ENCODE assay signal across 28 cellular contexts in genomic region chr15:56616551-56616950, GRCh38.
"Had no signal": no experiment of that assay in that cellular context is flagged by ENCODE, and none has a peak within 500 bp of the region (broad histone marks: within the 10 kb centered on the region; RNA-seq: fewer than 3 reads in every experiment).

No MANE protein-coding gene starts in this region.

- DNase-seq: activated CD4-positive, alpha-beta memory T cell treated with anti-CD3 and anti-CD28 coated beads for 36 hours; activated CD4-positive, alpha-beta T cell treated with anti-CD3 and anti-CD28 coated beads, Interleukin-2, amount 10 ng/mL, durations not matched to agents 24 days and 14 days; activated CD4-positive, CD25-positive, alpha-beta regulatory T cell treated with anti-CD3 and anti-CD28 coated beads, Interleukin-2, amount 50 U/mL, for 72 hours; activated CD8-positive, alpha-beta memory T cell treated with anti-CD3 and anti-CD28 coated beads, Interleukin-2, amount 50 U/mL, for 4 hours; activated effector memory CD4-positive, alpha-beta T cell treated with anti-CD3 and anti-CD28 coated beads, Interleukin-2, amount 50 U/mL, for 16 hours; activated naive CD4-positive, alpha-beta T cell treated with anti-CD3 and anti-CD28 coated beads for 36 hours; activated naive CD8-positive, alpha-beta T cell treated with anti-CD3 and anti-CD28 coated beads for 36 hours; activated T-cell treated with anti-CD3 and anti-CD28 coated beads, Interleukin-2, amount 50 U/mL, for 1 hour; adrenal gland; aorta; dorsolateral prefrontal cortex; effector memory CD4-positive, alpha-beta T cell; gastrocnemius medialis; hippocampal formation; left cardiac atrium; left ventricle myocardium superior; mucosa of descending colon; retina; stimulated activated CD4-positive, alpha-beta T cell treated with anti-CD3 and anti-CD28 coated beads, Interleukin-12 subunit alpha, Interleukin-12 subunit beta, amount 100 ng/mL, for 4 hours; stimulated activated CD4-positive, alpha-beta T cell treated with anti-CD3 and anti-CD28 coated beads, Interleukin-4, amount 100 ng/mL, for 1 hour; uterus had no signal

- H3K36me3 ChIP-seq: adrenal gland, gastrocnemius medialis, ovary, thoracic aorta, uterus had no signal

- H3K27me3 ChIP-seq: adrenal gland, dorsolateral prefrontal cortex, gastrocnemius medialis, ovary, uterus had no signal

- H3K4me3 ChIP-seq: adrenal gland, coronary artery, dorsolateral prefrontal cortex, gastrocnemius medialis, mucosa of descending colon, ovary, skin epidermis, thoracic aorta, uterus had no signal

- ATAC-seq: gastrocnemius medialis; left cardiac atrium; left ventricle myocardium superior; mucosa of descending colon; natural killer cell treated with Interleukin-12 subunit alpha and Interleukin-12 subunit beta and Interleukin-15 and Interleukin-18, amount 100 ng/mL, for 72 hours; sciatic nerve had no signal

- H3K4me1 ChIP-seq: adrenal gland, gastrocnemius medialis, uterus had no signal

- H3K9me3 ChIP-seq: adrenal gland, gastrocnemius medialis, mucosa of descending colon, ovary, thoracic aorta, uterus had no signal

- FAIRE-seq: keratinocyte had no signal

- H3K27ac ChIP-seq: adrenal gland, coronary artery, dorsolateral prefrontal cortex, gastrocnemius medialis, ovary, skin epidermis, thoracic aorta, uterus had no signal
